ENCODE assay signal across 12 cellular contexts in the genomic region with DNA sequence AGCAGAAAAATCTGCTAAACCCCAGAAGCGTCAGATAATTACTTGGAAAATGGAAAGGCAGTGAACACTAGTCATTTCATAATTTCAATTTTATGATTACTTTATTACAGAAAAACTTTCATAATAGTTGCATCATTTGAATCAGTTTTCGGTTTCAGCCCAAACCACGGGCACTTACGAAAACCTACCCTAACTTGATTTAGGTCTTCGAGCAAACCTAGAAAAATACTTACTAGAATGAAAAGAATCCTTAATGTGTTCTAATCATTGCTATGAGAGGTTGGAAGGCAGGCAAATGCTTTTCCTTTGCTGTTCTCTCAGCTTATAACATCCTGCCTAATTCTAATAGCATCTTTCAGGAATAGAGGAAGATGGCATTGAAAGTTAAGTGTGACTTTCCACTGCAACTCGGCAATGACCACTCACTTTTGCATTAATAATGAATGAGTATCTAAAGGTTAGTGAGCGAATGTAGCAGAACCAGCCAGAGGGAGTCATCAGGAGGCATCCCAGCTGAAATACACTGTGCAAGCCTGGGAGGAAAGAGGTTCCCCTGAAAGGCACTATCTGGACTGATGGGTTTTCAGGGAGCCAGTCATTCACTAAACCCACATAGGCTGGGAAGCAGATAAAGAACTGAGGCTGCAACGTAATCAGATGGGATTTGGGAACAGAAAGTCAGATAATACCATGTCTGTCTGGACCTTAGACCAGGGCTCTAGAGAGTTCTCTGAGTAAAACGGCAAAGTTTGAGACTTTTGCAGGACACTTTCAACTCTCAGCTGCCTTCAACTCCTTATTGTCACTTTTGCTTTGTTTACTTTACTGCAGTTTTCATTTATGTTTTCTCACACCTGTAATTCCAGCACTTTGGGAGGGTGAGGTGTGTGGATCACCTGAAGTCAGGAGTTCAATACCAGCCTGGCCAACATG.
DNase-seq lines count a peak whose midpoint lies in the region; ATAC-seq and TF ChIP-seq lines count a peak whose summit lies in the region.
"Had no signal": no experiment of that assay in that cellular context is flagged by ENCODE, and none has a peak within 500 bp of the region (broad histone marks: within the 10 kb centered on the region; RNA-seq: fewer than 3 reads in every experiment).

No MANE protein-coding gene starts in this region.

- no peak for TF ChIP-seq CTCF in coronary artery (IDR thresholded peaks at IDR 0.05)

- H3K27ac ChIP-seq in coronary artery, result no peak overlapping the region

- no peak for ATAC-seq in stimulated activated memory B cell treated with anti-CD40 and anti-IgM and Interleukin-4, amounts not matched to agents 10 μg/mL and 1 μg/mL and 100 μg/mL, for 72 hours
- ATAC-seq: HCT116 had no signal

- H3K4me3 ChIP-seq in coronary artery, result no peak overlapping the region
- H3K4me3 ChIP-seq: Peyer's patch had no signal

- peaks cover 72% of the 10 kb centered on the region for H3K4me1 Mint-ChIP-seq in activated naive CD8-positive, alpha-beta T cell treated with anti-CD3 and anti-CD28 coated beads for 36 hours
- no peaks in the 10 kb centered on the region for H3K4me1 Mint-ChIP-seq in stimulated activated memory B cell treated with anti-CD40 and anti-IgM and Interleukin-4, amounts not matched to agents 10 μg/mL and 1 μg/mL and 100 μg/mL, for 72 hours

- H3K4me3 Mint-ChIP-seq in activated naive CD8-positive, alpha-beta T cell treated with anti-CD3 and anti-CD28 coated beads for 36 hours, result no peak overlapping the region
- no peak overlapping the region for H3K4me3 Mint-ChIP-seq in stimulated activated memory B cell treated with anti-CD40 and anti-IgM and Interleukin-4, amounts not matched to agents 10 μg/mL and 1 μg/mL and 100 μg/mL, for 72 hours

- H3K27ac Mint-ChIP-seq in activated naive CD8-positive, alpha-beta T cell treated with anti-CD3 and anti-CD28 coated beads for 36 hours, result peak overlapping the region; percentile 94
- H3K27ac Mint-ChIP-seq in stimulated activated memory B cell treated with anti-CD40 and anti-IgM and Interleukin-4, amounts not matched to agents 10 μg/mL and 1 μg/mL and 100 μg/mL, for 72 hours, result no peak overlapping the region

- peaks cover 48% of the 10 kb centered on the region for H3K9me3 Mint-ChIP-seq in activated naive CD8-positive, alpha-beta T cell treated with anti-CD3 and anti-CD28 coated beads for 36 hours
- peaks cover 6% of the 10 kb centered on the region for H3K9me3 Mint-ChIP-seq in stimulated activated memory B cell treated with anti-CD40 and anti-IgM and Interleukin-4, amounts not matched to agents 10 μg/mL and 1 μg/mL and 100 μg/mL, for 72 hours

- DNase-seq in stimulated activated CD4-positive, alpha-beta T cell treated with anti-CD3 and anti-CD28 coated beads, Interleukin-15, amount 100 ng/mL, for 24 hours, result peak; percentile 58
- no peak for DNase-seq in stimulated activated CD4-positive, alpha-beta T cell treated with anti-CD3 and anti-CD28 coated beads, Interleukin-12 subunit alpha, Interleukin-12 subunit beta, amount 100 ng/mL, for 4 hours
- DNase-seq in NOMO-1 (lab: John Stamatoyannopoulos, UW; ENCODE audit: unreplicated experiment in 2 of 2), result peak; percentile 25 to 66
- DNase-seq in activated naive CD8-positive, alpha-beta T cell treated with anti-CD3 and anti-CD28 coated beads for 36 hours, result no peak
- DNase-seq in stromal cell of bone marrow (ENCODE audit: low read depth), result peak; percentile 9
- no peak for DNase-seq in coronary artery (ENCODE audit: low spot score)
- DNase-seq in NCI-H1694 (lab: John Stamatoyannopoulos, UW), result no peak
- DNase-seq: mammary epithelial cell, nucleus accumbens, Peyer's patch had no signal

- no peaks in the 10 kb centered on the region for H3K27me3 Mint-ChIP-seq in activated naive CD8-positive, alpha-beta T cell treated with anti-CD3 and anti-CD28 coated beads for 36 hours
- no peaks in the 10 kb centered on the region for H3K27me3 Mint-ChIP-seq in stimulated activated memory B cell treated with anti-CD40 and anti-IgM and Interleukin-4, amounts not matched to agents 10 μg/mL and 1 μg/mL and 100 μg/mL, for 72 hours

- peaks cover 84% of the 10 kb centered on the region for H3K36me3 Mint-ChIP-seq in activated naive CD8-positive, alpha-beta T cell treated with anti-CD3 and anti-CD28 coated beads for 36 hours
- no peaks in the 10 kb centered on the region for H3K36me3 Mint-ChIP-seq in stimulated activated memory B cell treated with anti-CD40 and anti-IgM and Interleukin-4, amounts not matched to agents 10 μg/mL and 1 μg/mL and 100 μg/mL, for 72 hours

Comparison
In these comparisons a context has a peak if more than half of its experiments do, and no peak if none do; other contexts are left out.
1. DNase-seq: peak in stimulated activated CD4-positive, alpha-beta T cell treated with anti-CD3 and anti-CD28 coated beads, Interleukin-15, amount 100 ng/mL, for 24 hours (single experiment), NOMO-1 (2 of 2) and stromal cell of bone marrow (single experiment); none in stimulated activated CD4-positive, alpha-beta T cell treated with anti-CD3 and anti-CD28 coated beads, Interleukin-12 subunit alpha, Interleukin-12 subunit beta, amount 100 ng/mL, for 4 hours (single experiment), activated naive CD8-positive, alpha-beta T cell treated with anti-CD3 and anti-CD28 coated beads for 36 hours (single experiment), coronary artery (single experiment) and NCI-H1694 (single experiment).